ENCODE assay signal across 9 cellular contexts in the genomic region with DNA sequence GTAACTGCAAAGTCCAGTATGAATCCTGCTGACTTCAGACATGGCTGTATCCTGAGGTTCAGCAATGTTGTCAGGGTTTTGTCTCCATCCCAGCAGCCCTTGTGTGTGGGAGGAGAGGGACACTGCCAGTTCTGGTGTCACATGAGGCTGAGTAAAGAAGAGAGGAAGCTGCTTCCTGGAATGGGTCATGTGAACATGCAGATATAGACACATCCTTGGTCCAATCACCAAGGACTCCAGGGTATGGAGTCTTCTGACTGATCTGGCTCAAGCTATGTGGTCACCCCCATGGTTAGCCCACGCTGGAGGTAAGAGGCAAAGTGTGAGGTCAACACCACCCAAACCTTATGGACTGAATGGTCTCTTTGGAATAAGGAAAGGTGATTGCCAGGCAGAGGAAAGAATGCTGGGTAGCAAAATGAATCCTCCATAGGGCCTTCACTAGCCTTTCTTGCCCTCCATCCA.
DNase-seq lines count a peak whose midpoint lies in the region; ATAC-seq and TF ChIP-seq lines count a peak whose summit lies in the region.
"Had no signal": no experiment of that assay in that cellular context is flagged by ENCODE, and none has a peak within 500 bp of the region (broad histone marks: within the 10 kb centered on the region; RNA-seq: fewer than 3 reads in every experiment).

No MANE protein-coding gene starts in this region.

- intact Hi-C loops in dendritic cell treated with granulocyte-macrophage colony-stimulating factor and Interleukin-4, amounts not matched to agents 40 ng/mL and 50 ng/mL, for 4 days (cut with micrococcal nuclease) = no loop called here
- intact Hi-C loops in activated naive CD4-positive, alpha-beta T cell treated with anti-CD3 and anti-CD28 coated beads for 36 hours (cut with micrococcal nuclease) = no loop called here

- no peaks in the 10 kb centered on the region for H3K27me3 Mint-ChIP-seq in dendritic cell treated with granulocyte-macrophage colony-stimulating factor and Interleukin-4, amounts not matched to agents 40 ng/mL and 50 ng/mL, for 4 days
- peaks cover 3% of the 10 kb centered on the region for H3K27me3 Mint-ChIP-seq in nephron (ENCODE audit: low read depth)
- H3K27me3 Mint-ChIP-seq in activated naive CD4-positive, alpha-beta T cell treated with anti-CD3 and anti-CD28 coated beads for 36 hours (ENCODE audit: low read depth) = peaks cover 7% of the 10 kb centered on the region

- H3K9me3 Mint-ChIP-seq in dendritic cell treated with granulocyte-macrophage colony-stimulating factor and Interleukin-4, amounts not matched to agents 40 ng/mL and 50 ng/mL, for 4 days = no peaks in the 10 kb centered on the region
- no peaks in the 10 kb centered on the region for H3K9me3 Mint-ChIP-seq in nephron
- no peaks in the 10 kb centered on the region for H3K9me3 Mint-ChIP-seq in activated naive CD4-positive, alpha-beta T cell treated with anti-CD3 and anti-CD28 coated beads for 36 hours
- H3K9me3 Mint-ChIP-seq: activated T-helper 1 cell treated with anti-CD3 and anti-CD28 coated beads, Interleukin-12 subunit alpha, Interleukin-12 subunit beta, Interleukin-2, Interleukin-4 antibody, amounts not matched to agents 30 ng/mL and 10 ng/mL and 1 ng/mL, durations not matched to agents 14 hours and 24 hours and 36 hours had no signal

- CTCF ChIA-PET in activated naive CD4-positive, alpha-beta T cell treated with anti-CD3 and anti-CD28 coated beads for 36 hours (lab: Charles Lee) = no interaction called here

- DNase-seq in CD1c-positive myeloid dendritic cell (ENCODE audit: extremely low spot score) (peak; percentile 96), M059J (ENCODE audit: low read depth) (peak; percentile 22)
- DNase-seq in activated CD4-positive, alpha-beta T cell treated with anti-CD3 and anti-CD28 coated beads for 48 hours = no peak
- no peak for DNase-seq in activated naive CD4-positive, alpha-beta T cell treated with anti-CD3 and anti-CD28 coated beads for 36 hours

- H3K27ac Mint-ChIP-seq in dendritic cell treated with granulocyte-macrophage colony-stimulating factor and Interleukin-4, amounts not matched to agents 40 ng/mL and 50 ng/mL, for 4 days = peak overlapping the region; percentile 83
- H3K27ac Mint-ChIP-seq in nephron = peak overlapping the region; percentile 4 to 65 (median 60)
- H3K27ac Mint-ChIP-seq in activated naive CD4-positive, alpha-beta T cell treated with anti-CD3 and anti-CD28 coated beads for 36 hours = no peak overlapping the region
- H3K27ac Mint-ChIP-seq: activated T-helper 1 cell treated with anti-CD3 and anti-CD28 coated beads, Interleukin-12 subunit alpha, Interleukin-12 subunit beta, Interleukin-2, Interleukin-4 antibody, amounts not matched to agents 30 ng/mL and 10 ng/mL and 1 ng/mL, durations not matched to agents 14 hours and 24 hours and 36 hours had no signal

- peak overlapping the region; percentile 6 for H3K4me3 Mint-ChIP-seq in dendritic cell treated with granulocyte-macrophage colony-stimulating factor and Interleukin-4, amounts not matched to agents 40 ng/mL and 50 ng/mL, for 4 days
- no peak overlapping the region for H3K4me3 Mint-ChIP-seq in nephron
- H3K4me3 Mint-ChIP-seq in activated naive CD4-positive, alpha-beta T cell treated with anti-CD3 and anti-CD28 coated beads for 36 hours = no peak overlapping the region
- H3K4me3 Mint-ChIP-seq: activated T-helper 1 cell treated with anti-CD3 and anti-CD28 coated beads, Interleukin-12 subunit alpha, Interleukin-12 subunit beta, Interleukin-2, Interleukin-4 antibody, amounts not matched to agents 30 ng/mL and 10 ng/mL and 1 ng/mL, durations not matched to agents 14 hours and 24 hours and 36 hours had no signal

- peaks cover 82% of the 10 kb centered on the region for H3K4me1 Mint-ChIP-seq in dendritic cell treated with granulocyte-macrophage colony-stimulating factor and Interleukin-4, amounts not matched to agents 40 ng/mL and 50 ng/mL, for 4 days (ENCODE audit: low read depth)
- peaks cover 50% of the 10 kb centered on the region for H3K4me1 Mint-ChIP-seq in nephron
- peaks cover 4% of the 10 kb centered on the region for H3K4me1 Mint-ChIP-seq in activated naive CD4-positive, alpha-beta T cell treated with anti-CD3 and anti-CD28 coated beads for 36 hours (ENCODE audit: low read depth)

- no peak for TF ChIP-seq CTCF in nephron (IDR thresholded peaks at IDR 0.05; ENCODE audit: unreplicated experiment in 3 of 3)

- H3K36me3 Mint-ChIP-seq in dendritic cell treated with granulocyte-macrophage colony-stimulating factor and Interleukin-4, amounts not matched to agents 40 ng/mL and 50 ng/mL, for 4 days (ENCODE audit: low read depth) = no peaks in the 10 kb centered on the region
- no peaks in the 10 kb centered on the region for H3K36me3 Mint-ChIP-seq in nephron (ENCODE audit: low read depth)
- H3K36me3 Mint-ChIP-seq in activated naive CD4-positive, alpha-beta T cell treated with anti-CD3 and anti-CD28 coated beads for 36 hours (ENCODE audit: low read depth) = no peaks in the 10 kb centered on the region

- ATAC-seq in HG02798 (IDR thresholded peaks at IDR 0.05; ENCODE audit: poor library complexity, unreplicated experiment) (no peak), HG02981 (IDR thresholded peaks at IDR 0.05; ENCODE audit: unreplicated experiment) (no peak)

Comparison
In these comparisons a context has a peak if more than half of its experiments do, and no peak if none do; other contexts are left out.
1. DNase-seq: peak in CD1c-positive myeloid dendritic cell (single experiment) and M059J (single experiment); none in activated CD4-positive, alpha-beta T cell treated with anti-CD3 and anti-CD28 coated beads for 48 hours (single experiment) and activated naive CD4-positive, alpha-beta T cell treated with anti-CD3 and anti-CD28 coated beads for 36 hours (single experiment).